ENCODE assay signal across 15 cellular contexts in the genomic region with DNA sequence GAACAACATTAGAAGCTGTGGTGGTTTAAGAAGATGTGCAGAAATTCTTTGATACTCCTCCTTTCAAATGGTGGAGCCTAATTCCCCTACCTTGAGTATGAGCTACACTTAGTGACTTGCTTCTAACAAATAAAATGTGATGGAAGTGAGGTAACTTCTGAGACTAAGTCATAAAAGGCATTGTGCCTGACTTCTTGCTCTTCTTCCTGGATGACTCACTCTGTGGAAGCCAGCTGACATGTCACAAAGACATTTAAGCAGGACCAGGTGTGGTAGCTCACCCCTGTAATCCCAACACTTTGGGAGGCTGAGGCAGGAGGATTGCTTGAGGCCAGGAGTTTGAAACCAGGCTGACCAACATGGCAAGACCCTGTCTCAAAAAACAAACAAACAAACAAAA. TPM values are rescaled to one million over a fixed set of nuclear protein-coding genes. Genes with fewer than 3 reads are reported as not detected.
DNase-seq lines count a peak whose midpoint lies in the region; ATAC-seq and TF ChIP-seq lines count a peak whose summit lies in the region.
"Had no signal": no experiment of that assay in that cellular context is flagged by ENCODE, and none has a peak within 500 bp of the region (broad histone marks: within the 10 kb centered on the region; RNA-seq: fewer than 3 reads in every experiment).

No MANE protein-coding gene starts in this region.

- no peak overlapping the region for H3K4me3 ChIP-seq in foreskin fibroblast (ENCODE audit: low read depth in 1 of 2, low read length in 2 of 2)
- H3K4me3 ChIP-seq: BLaER1 treated with 17β-estradiol and CSF1 and Interleukin-3, amounts not matched to agents 10 nM and 100 nM; breast epithelium had no signal

- TF ChIP-seq CTCF in foreskin fibroblast (IDR thresholded peaks at IDR 0.05; ENCODE audit: low read depth, low read length) (no peak), GM10266 (IDR thresholded peaks at IDR 0.05; ENCODE audit: control insufficient read depth, insufficient read depth, low read depth, missing control alignments) (no peak)

- DNase-seq in AG08396 (ENCODE audit: low spot score), result peak; percentile 7
- peak; percentile 52 for DNase-seq in ELR (ENCODE audit: low read depth)
- DNase-seq in RPMI7951 (ENCODE audit: low read depth), result peak; percentile 42
- peak; percentile 35 to 66 for DNase-seq in foreskin fibroblast
- no peak for DNase-seq in GM10266 (ENCODE audit: extremely low spot score)
- no peak for DNase-seq in AML-193 (lab: John Stamatoyannopoulos, UW)
- DNase-seq: DMS79 treated with DMSO at 0.1 percent for 48 hours, MV-4-11, NCI-H2171, retina had no signal

- no peak for ATAC-seq in GM19397 (IDR thresholded peaks at IDR 0.05; ENCODE audit: unreplicated experiment)

RNA-seq across cellular contexts. Expression of gene PLA2G3, which starts 3.9 kb away (rescaled TPM):
- total RNA-seq in RPMI7951 (2014; rRNA removed; shearing (Covaris generic)), result 0.12 TPM in 1 of 2 replicates, not detected in the other
- total RNA-seq: breast epithelium; lung microvascular endothelial cell; T-helper 1 cell treated with Interleukin-12 subunit alpha and Interleukin-12 subunit beta and Interleukin-4 antibody, amounts not matched to agents 30 ng/mL and 1 ng/mL, for 36 hours had no signal

RNA-seq across cellular contexts. Expression of gene RNF185, which starts 15.8 kb away (rescaled TPM):
- 17.3 and 19.6 TPM in 2 replicates for total RNA-seq in RPMI7951 (2014; rRNA removed; shearing (Covaris generic))

RNA-seq across cellular contexts. Expression of gene INPP5J, which starts 21.5 kb away (rescaled TPM):
- total RNA-seq in RPMI7951 (2014; rRNA removed; shearing (Covaris generic)), result 0.12 and 0.29 TPM in 2 replicates
- total RNA-seq: T-helper 1 cell treated with Interleukin-12 subunit alpha and Interleukin-12 subunit beta and Interleukin-4 antibody, amounts not matched to agents 30 ng/mL and 1 ng/mL, for 36 hours had no signal

RNA-seq across cellular contexts. Expression of gene SELENOM, which starts 36.9 kb away (rescaled TPM):
- 26.2 and 28.1 TPM in 2 replicates for total RNA-seq in RPMI7951 (2014; rRNA removed; shearing (Covaris generic))

Comparison
In these comparisons a context has a peak if more than half of its experiments do, and no peak if none do; other contexts are left out.
1. DNase-seq: peak in AG08396 (single experiment), ELR (single experiment), RPMI7951 (single experiment) and foreskin fibroblast (2 of 2); none in GM10266 (single experiment) and AML-193 (0 of 2).